ENCODE assay signal across 9 cellular contexts in genomic region chr22:42993651-42994275, GRCh38. TPM values are rescaled to one million over a fixed set of nuclear protein-coding genes. Genes with fewer than 3 reads are reported as not detected.
A peak's percentile ranks its signal among the peaks of the same experiment; 100 is the strongest.
DNase-seq lines count a peak whose midpoint lies in the region; ATAC-seq and TF ChIP-seq lines count a peak whose summit lies in the region.
"Had no signal": no experiment of that assay in that cellular context is flagged by ENCODE, and none has a peak within 500 bp of the region (broad histone marks: within the 10 kb centered on the region; RNA-seq: fewer than 3 reads in every experiment).

No MANE protein-coding gene starts in this region.

- H3K36me3 ChIP-seq in body of pancreas (replicated peaks in 1 of 2; ENCODE audit: insufficient read depth in 1 of 2, low read depth in 2 of 2) (no peaks in the 10 kb centered on the region), upper lobe of right lung (no peaks in the 10 kb centered on the region)

- peaks cover 95% of the 10 kb centered on the region for H3K4me1 ChIP-seq in body of pancreas
- H3K4me1 ChIP-seq in upper lobe of right lung, result peaks cover 67% of the 10 kb centered on the region

- H3K27me3 ChIP-seq in body of pancreas, result no peaks in the 10 kb centered on the region
- no peaks in the 10 kb centered on the region for H3K27me3 ChIP-seq in upper lobe of right lung

- H3K9me3 ChIP-seq in body of pancreas (no peaks in the 10 kb centered on the region), upper lobe of right lung (no peaks in the 10 kb centered on the region)

- DNase-seq in Kasumi-1 (lab: John Stamatoyannopoulos, UW) (peak; percentile 63 to 77), body of pancreas (peak in 1 of 4 donors; percentile 31), medulla oblongata (ENCODE audit: extremely low spot score) (peak; percentile 20), upper lobe of right lung (no peak), germinal center (ENCODE audit: low spot score) (no peak), D341Med (ENCODE audit: low spot score) (no peak)
- no peak for DNase-seq in natural killer cell treated with Interleukin-12 subunit alpha and Interleukin-12 subunit beta and Interleukin-15 and Interleukin-18, amount 100 ng/mL, for 72 hours (ENCODE audit: low spot score)
- DNase-seq: activated naive CD4-positive, alpha-beta T cell treated with anti-CD3 and anti-CD28 coated beads for 36 hours; T-helper 17 cell had no signal

- ATAC-seq in body of pancreas, result no peak
- ATAC-seq in upper lobe of right lung, result peak; percentile 42
- no peak for ATAC-seq in natural killer cell treated with Interleukin-12 subunit alpha and Interleukin-12 subunit beta and Interleukin-15 and Interleukin-18, amount 100 ng/mL, for 72 hours
- ATAC-seq: T-helper 17 cell had no signal

- no peak overlapping the region for H3K4me3 ChIP-seq in body of pancreas
- peak overlapping the region; percentile 33 for H3K4me3 ChIP-seq in upper lobe of right lung

- intact Hi-C loops in body of pancreas (cut with DNase I) (no loop called here), upper lobe of right lung (cut with DNase I) (no loop called here)

- no peak overlapping the region for H3K4me3 Mint-ChIP-seq in natural killer cell treated with Interleukin-12 subunit alpha and Interleukin-12 subunit beta and Interleukin-15 and Interleukin-18, amount 100 ng/mL, for 72 hours
- H3K4me3 Mint-ChIP-seq: activated naive CD4-positive, alpha-beta T cell treated with anti-CD3 and anti-CD28 coated beads for 36 hours; T-helper 17 cell had no signal

- no peaks in the 10 kb centered on the region for H3K36me3 Mint-ChIP-seq in natural killer cell treated with Interleukin-12 subunit alpha and Interleukin-12 subunit beta and Interleukin-15 and Interleukin-18, amount 100 ng/mL, for 72 hours

- H3K27ac Mint-ChIP-seq in natural killer cell treated with Interleukin-12 subunit alpha and Interleukin-12 subunit beta and Interleukin-15 and Interleukin-18, amount 100 ng/mL, for 72 hours, result peak overlapping the region in 1 of 2 donors; percentile 35
- H3K27ac Mint-ChIP-seq: activated naive CD4-positive, alpha-beta T cell treated with anti-CD3 and anti-CD28 coated beads for 36 hours; T-helper 17 cell had no signal

- no peaks in the 10 kb centered on the region for H3K9me3 Mint-ChIP-seq in natural killer cell treated with Interleukin-12 subunit alpha and Interleukin-12 subunit beta and Interleukin-15 and Interleukin-18, amount 100 ng/mL, for 72 hours
- H3K9me3 Mint-ChIP-seq: activated naive CD4-positive, alpha-beta T cell treated with anti-CD3 and anti-CD28 coated beads for 36 hours had no signal

- H3K27me3 Mint-ChIP-seq in natural killer cell treated with Interleukin-12 subunit alpha and Interleukin-12 subunit beta and Interleukin-15 and Interleukin-18, amount 100 ng/mL, for 72 hours, result no peaks in the 10 kb centered on the region
- H3K27me3 Mint-ChIP-seq: T-helper 17 cell had no signal

- 37 to 43% methylated on average over 12 of the region's 12 CpGs for WGBS in body of pancreas, 2 donors

- TF ChIP-seq CTCF in body of pancreas (IDR thresholded peaks at IDR 0.05) (no peak), upper lobe of right lung (IDR thresholded peaks at IDR 0.05) (no peak)

- H3K27ac ChIP-seq in body of pancreas (peak overlapping the region; percentile 93 to 96 (median 94)), upper lobe of right lung (peak overlapping the region; percentile 77)

- no peak for TF ChIP-seq POLR2A in body of pancreas (IDR thresholded peaks at IDR 0.05)

- H3K4me1 Mint-ChIP-seq in natural killer cell treated with Interleukin-12 subunit alpha and Interleukin-12 subunit beta and Interleukin-15 and Interleukin-18, amount 100 ng/mL, for 72 hours (ENCODE audit: low read depth in 2 of 2), result peaks cover 34 to 35% of the 10 kb centered on the region in 2 donors

RNA-seq across cellular contexts. Expression of gene PACSIN2, which starts 21.2 kb away (rescaled TPM):
- total RNA-seq in body of pancreas (100 to 1,000 TPM; 117 to 118 TPM), upper lobe of right lung (128 TPM)
- total RNA-seq in natural killer cell treated with Interleukin-12 subunit alpha and Interleukin-12 subunit beta and Interleukin-15 and Interleukin-18, amount 100 ng/mL, for 72 hours, result 10 to 100 TPM; 34.5 to 64.0 TPM

Comparison
In these comparisons a context has a peak if more than half of its experiments do, and no peak if none do; other contexts are left out.
1. DNase-seq: peak in Kasumi-1 (2 of 2) and medulla oblongata (single experiment); none in upper lobe of right lung (single experiment), natural killer cell treated with Interleukin-12 subunit alpha and Interleukin-12 subunit beta and Interleukin-15 and Interleukin-18, amount 100 ng/mL, for 72 hours (single experiment), germinal center (single experiment) and D341Med (single experiment).